Comparison of ENCODE assay signal across 9 cellular contexts in genomic region chr3:184583345-184584000, GRCh38. TPM values are rescaled to one million over a fixed set of nuclear protein-coding genes. Genes with fewer than 3 reads are reported as not detected.
DNase-seq lines count a peak whose midpoint lies in the region; ATAC-seq and TF ChIP-seq lines count a peak whose summit lies in the region.
"Had no signal": no experiment of that assay in that cellular context is flagged by ENCODE, and none has a peak within 500 bp of the region (broad histone marks: within the 10 kb centered on the region; RNA-seq: fewer than 3 reads in every experiment).

No MANE protein-coding gene starts in this region.

- no peak overlapping the region for H3K4me2 ChIP-seq in PC-3 (ENCODE audit: low read length)

- H3K79me2 ChIP-seq in PC-3 (ENCODE audit: low read length) = no peaks in the 10 kb centered on the region

- no peaks in the 10 kb centered on the region; the same call in 1 of the 2 replicates for H3K36me3 ChIP-seq in ES-I3 (ENCODE audit: insufficient read depth, low read length)
- H3K36me3 ChIP-seq in psoas muscle (ENCODE audit: insufficient read depth in 1 of 2, low read depth in 1 of 2) = no peaks in the 10 kb centered on the region
- peaks cover 4% of the 10 kb centered on the region for H3K36me3 ChIP-seq in PC-3 (ENCODE audit: low read depth, low read length)

- H3K27me3 ChIP-seq in psoas muscle (ENCODE audit: insufficient read depth in 3 of 3, low read length in 2 of 3) (no peaks in the 10 kb centered on the region), PC-3 (ENCODE audit: low read length) (no peaks in the 10 kb centered on the region)

- DNase-seq in amygdala (lab: John Stamatoyannopoulos, UW) (peak in 48 of 56 donors; percentile 11 to 82 (median 54)), hypothalamus (lab: John Stamatoyannopoulos, UW) (peak in 46 of 51 donors; percentile 26 to 83 (median 60)), psoas muscle (peak; percentile 50 to 59), PC-3 (no peak), posterior vena cava (ENCODE audit: low spot score) (no peak)

- H3F3A ChIP-seq in PC-3 (ENCODE audit: low read length, unreplicated experiment) = no peaks in the 10 kb centered on the region

- ATAC-seq in psoas muscle = peak; percentile 69 to 80 (median 76)
- no peak for ATAC-seq in PC-3
- ATAC-seq in GM21360 (IDR thresholded peaks at IDR 0.05; ENCODE audit: unreplicated experiment) = no peak
- no peak for ATAC-seq in GM21526 (IDR thresholded peaks at IDR 0.05; ENCODE audit: low FRiP score, unreplicated experiment)

- POLR2A ChIA-PET in PC-3 (lab: Charles Lee; ENCODE audit: unreplicated experiment) = no interaction called here

- BruUV-seq in PC-3 (replicated peaks; lab: Mats Ljungman, UMichigan) = no TSS peak

- TF ChIP-seq CTCF in psoas muscle (IDR thresholded peaks at IDR 0.05) = no peak
- TF ChIP-seq CTCF in PC-3 (conservative IDR thresholded peaks at IDR 0.05; ENCODE audit: low read depth, low read length) = no peak

- peaks cover 16% of the 10 kb centered on the region for H3K4me1 ChIP-seq in ES-I3 (ENCODE audit: insufficient read depth, low read length)
- H3K4me1 ChIP-seq in psoas muscle = peaks cover 6% of the 10 kb centered on the region
- H3K4me1 ChIP-seq in PC-3 (ENCODE audit: insufficient read depth, low read length) = no peaks in the 10 kb centered on the region

- no peaks in the 10 kb centered on the region for H4K20me1 ChIP-seq in PC-3 (ENCODE audit: low read length)

- intact Hi-C loops in psoas muscle (cut with DNase I) (no loop called here), PC-3 (cut with micrococcal nuclease) (no loop called here), posterior vena cava (cut with DNase I) (no loop called here)

- H3K9ac ChIP-seq in ES-I3 (ENCODE audit: low read depth, low read length) (peak overlapping the region; percentile 51; the same call in 1 of the 2 replicates), PC-3 (ENCODE audit: low read length) (no peak overlapping the region)

- CTCF ChIA-PET in PC-3 (lab: Charles Lee) = no interaction called here

- H3K27ac ChIP-seq in psoas muscle (peak overlapping the region; percentile 71), PC-3 (ENCODE audit: low read length) (no peak overlapping the region)
- H3K27ac ChIP-seq: VCaP had no signal

- H3K9me3 ChIP-seq in ES-I3 (ENCODE audit: control insufficient read depth, insufficient read depth, low read length) = no peaks in the 10 kb centered on the region
- no peaks in the 10 kb centered on the region for H3K9me3 ChIP-seq in psoas muscle
- H3K9me3 ChIP-seq in PC-3 (ENCODE audit: low read length) = no peaks in the 10 kb centered on the region

- H2AFZ ChIP-seq in PC-3 (ENCODE audit: low read length) = no peak overlapping the region

- peak overlapping the region; percentile 76 for H3K4me3 ChIP-seq in psoas muscle
- H3K4me3 ChIP-seq in PC-3 (ENCODE audit: low read length) = no peak overlapping the region

- H3K9me2 ChIP-seq in PC-3 (replicated peaks; ENCODE audit: low read length) = no peaks in the 10 kb centered on the region

- 3 to 20% (median 8%) methylated on average over 32 to 73 of the region's 73 CpGs for WGBS in psoas muscle, 3 donors

RNA-seq across cellular contexts. Expression of gene EPHB3, which starts 21.9 kb away (rescaled TPM):
- total RNA-seq in psoas muscle (1 to 10 TPM in 2 of 4 donors, under 1 TPM in 2; 0.34 to 1.6 (median 0.92) TPM), PC-3 (2014; rRNA removed) (18.2 and 23.1 TPM in 2 replicates), posterior vena cava (10 to 100 TPM in 1 of 2 donors, 1 to 10 TPM in 1; 6.9 to 10.8 TPM)
- polyA plus RNA-seq in psoas muscle = under 1 TPM; 0.08 to 0.69 (median 0.36) TPM

Comparison
In these comparisons a context has a peak if more than half of its experiments do, and no peak if none do; other contexts are left out.
1. DNase-seq: peak in amygdala (48 of 56), hypothalamus (46 of 51) and psoas muscle (2 of 2); none in PC-3 (single experiment) and posterior vena cava (single experiment).
2. ATAC-seq: peak in psoas muscle (4 of 4); none in PC-3 (single experiment), GM21360 (single experiment) and GM21526 (single experiment).